Comparison of ENCODE assay signal across 2 cellular contexts in genomic region chr2:174632847-174633620, GRCh38.
TF ChIP-seq lines count a peak whose summit lies in the region.

No MANE protein-coding gene starts in this region.

TF ChIP-seq in liver, 16 proteins besides CTCF, POLR2A, EP300 and RAD21:
- no peak for TF ChIP-seq REST (IDR thresholded peaks at IDR 0.05)
- no peak for TF ChIP-seq GABPA (IDR thresholded peaks at IDR 0.05 in 1 of 2, conservative IDR thresholded peaks at IDR 0.05 in 1 of 2)
- TF ChIP-seq FOXA1 (IDR thresholded peaks at IDR 0.05) = no peak
- no peak for TF ChIP-seq JUND (IDR thresholded peaks at IDR 0.05)
- no peak for TF ChIP-seq YY1 (IDR thresholded peaks at IDR 0.05)
- TF ChIP-seq HNF4A (conservative IDR thresholded peaks at IDR 0.05) = no peak
- no peak for TF ChIP-seq TAF1 (conservative IDR thresholded peaks at IDR 0.05)
- TF ChIP-seq ATF3 (IDR thresholded peaks at IDR 0.05) = no peak
- TF ChIP-seq FOXA2 (IDR thresholded peaks at IDR 0.05) = no peak
- no peak for TF ChIP-seq NR2F2 (IDR thresholded peaks at IDR 0.05)
- TF ChIP-seq, protein P1, sequence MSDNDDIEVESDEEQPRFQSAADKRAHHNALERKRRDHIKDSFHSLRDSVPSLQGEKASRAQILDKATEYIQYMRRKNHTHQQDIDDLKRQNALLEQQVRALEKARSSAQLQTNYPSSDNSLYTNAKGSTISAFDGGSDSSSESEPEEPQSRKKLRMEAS (IDR thresholded peaks at IDR 0.05) = no peak
- TF ChIP-seq HNF4G (IDR thresholded peaks at IDR 0.05) = no peak

TF ChIP-seq in HepG2, 621 proteins besides CTCF, POLR2A, EP300 and RAD21 (continued from another document):
- no peak for TF ChIP-seq ZNF570 (CRISPR knock-in tag; IDR thresholded peaks at IDR 0.05; ENCODE audit: borderline replicate concordance)
- TF ChIP-seq ZNF318 (CRISPR knock-in tag; IDR thresholded peaks at IDR 0.05) = no peak
TF ChIP-seq in HepG2: peak in this region for 0.
